19 cellular contexts compared by ENCODE assay signal in genomic region chr7:55522268-55522902, GRCh38. TPM values are rescaled to one million over a fixed set of nuclear protein-coding genes. Genes with fewer than 3 reads are reported as not detected.
DNase-seq lines count a peak whose midpoint lies in the region; ATAC-seq, FAIRE-seq and TF ChIP-seq lines count a peak whose summit lies in the region.
"Had no signal": no experiment of that assay in that cellular context is flagged by ENCODE, and none has a peak within 500 bp of the region (broad histone marks: within the 10 kb centered on the region; RNA-seq: fewer than 3 reads in every experiment).

No MANE protein-coding gene starts in this region.

- peaks cover 17% of the 10 kb centered on the region for H3K36me3 Mint-ChIP-seq in WTC11
- H3K36me3 Mint-ChIP-seq in memory B cell, result peaks cover 22% of the 10 kb centered on the region

- intact Hi-C loops in right lobe of liver (cut with DNase I) (no loop called here), HepG2 (cut with micrococcal nuclease; ENCODE audit: unreplicated experiment) (no loop called here)

- CTCF ChIA-PET in HepG2 (lab: Yijun Ruan, JAX; ENCODE audit: low intra/inter-chr PET ratio, low total read pairs) (no interaction called here), WTC11 (lab: Charles Lee) (interaction anchor here (0.8 to 1.2 kb wide), 4 partner anchors 10 to 55 kb away, joined by 3 to 4 read pairs (median 3); no protein-coding TSS in a partner anchor)

- H3K4me1 ChIP-seq in right lobe of liver, result peaks cover 0 to 11% (median 4%) of the 10 kb centered on the region in 4 donors
- H3K4me1 ChIP-seq in HepG2 (ENCODE audit: insufficient read depth, low read length), result no peaks in the 10 kb centered on the region

- ATAC-seq in right lobe of liver, result peak; percentile 17 to 67 (median 42)
- no peak for ATAC-seq in HepG2
- ATAC-seq in WTC11, result 0 out of 2 replicates have a peak, but pooled peaks have one; percentile 12
- ATAC-seq in memory B cell (ENCODE audit: low read depth), result no peak
- ATAC-seq in GM21447 (IDR thresholded peaks at IDR 0.05; ENCODE audit: unreplicated experiment), result no peak

- in situ Hi-C loops in HepG2 (cut with HindIII; ENCODE audit: extremely low pct_ligation_motif_present, low pct_unique_long_range_greater_than_20kb), result no loop called here

- H3K4me3 Mint-ChIP-seq in WTC11, result no peak overlapping the region
- peak overlapping the region; percentile 56 for H3K4me3 Mint-ChIP-seq in memory B cell
- H3K4me3 Mint-ChIP-seq: immature natural killer cell, type B pancreatic cell had no signal

- TF ChIP-seq CTCF in right lobe of liver (IDR thresholded peaks at IDR 0.05), result no peak
- no peak for TF ChIP-seq CTCF in HepG2 (CRISPR knock-in tag; IDR thresholded peaks at IDR 0.05)
- TF ChIP-seq CTCF in WTC11 (IDR thresholded peaks at IDR 0.05), result no peak

- no peak for FAIRE-seq in HepG2 (lab: Jason Lieb, UNC)
- FAIRE-seq: colon had no signal

- H3K4me2 ChIP-seq in HepG2 (ENCODE audit: low read depth, low read length), result no peak overlapping the region

- H3K79me2 ChIP-seq in HepG2 (ENCODE audit: insufficient read depth, low read length), result peaks cover 20% of the 10 kb centered on the region

- peak overlapping the region in 1 of 3 donors; percentile 29 for H3K27ac ChIP-seq in right lobe of liver
- no peak overlapping the region for H3K27ac ChIP-seq in HepG2 (ENCODE audit: extremely low read length, insufficient read depth, low read length)
- H3K27ac ChIP-seq: neutrophil had no signal

- H3K9me3 ChIP-seq in right lobe of liver, result no peaks in the 10 kb centered on the region
- no peaks in the 10 kb centered on the region for H3K9me3 ChIP-seq in HepG2 (ENCODE audit: low read length)
- H3K9me3 ChIP-seq: neutrophil had no signal

- no peak for TF ChIP-seq EP300 in HepG2 (IDR thresholded peaks at IDR 0.05; ENCODE audit: low read depth in 2 of 2, low read length in 2 of 2)
- no peak for TF ChIP-seq EP300 in HepG2 (CRISPR knock-in tag; IDR thresholded peaks at IDR 0.05; ENCODE audit: borderline replicate concordance)

- peaks cover 0 to 2% (median 1%) of the 10 kb centered on the region in 4 donors for H3K36me3 ChIP-seq in right lobe of liver
- H3K36me3 ChIP-seq in HepG2 (replicated peaks in 1 of 2; ENCODE audit: control insufficient read depth in 1 of 2, insufficient read depth in 2 of 2, low read length in 2 of 2), result peaks cover 6 to 30% of the 10 kb centered on the region in 2 experiments

- H3K27me3 Mint-ChIP-seq in WTC11 (ENCODE audit: low read depth) (no peaks in the 10 kb centered on the region), memory B cell (no peaks in the 10 kb centered on the region)
- H3K27me3 Mint-ChIP-seq: type B pancreatic cell had no signal

- POLR2A ChIA-PET in HepG2 (lab: Yijun Ruan, JAX) (no interaction called here), WTC11 (lab: Charles Lee) (no interaction called here)

- H3K4me3 ChIP-seq in right lobe of liver (no peak overlapping the region), HepG2 (replicated peaks in 1 of 3; ENCODE audit: insufficient read depth in 1 of 3, low read depth in 2 of 3, low read length in 3 of 3) (no peak overlapping the region)

- H3K4me1 Mint-ChIP-seq in WTC11 (peaks cover 72% of the 10 kb centered on the region), memory B cell (peaks cover 79% of the 10 kb centered on the region)

- WGBS in right lobe of liver (ENCODE audit: insufficient coverage, low coverage, low lambda C conversion rate, missing lambda C conversion rate), result 54% methylated on average over 10 of the region's 10 CpGs
- 96% methylated on average over 10 of the region's 10 CpGs for WGBS in HepG2 (ENCODE audit: low lambda C conversion rate)

- H3K9me3 Mint-ChIP-seq in WTC11 (no peaks in the 10 kb centered on the region), memory B cell (no peaks in the 10 kb centered on the region)
- H3K9me3 Mint-ChIP-seq: immature natural killer cell, type B pancreatic cell had no signal

- no peak overlapping the region for H2AFZ ChIP-seq in HepG2 (ENCODE audit: low read length)

- no peak overlapping the region for H3K9ac ChIP-seq in HepG2 (ENCODE audit: insufficient read depth, low read depth, low read length)

- 0 out of 2 replicates have a peak overlapping the region, but pooled peaks have one; percentile 24 for H3K27ac Mint-ChIP-seq in WTC11
- peak overlapping the region; percentile 90 for H3K27ac Mint-ChIP-seq in memory B cell
- H3K27ac Mint-ChIP-seq: type B pancreatic cell had no signal

- no peaks in the 10 kb centered on the region for H3K27me3 ChIP-seq in right lobe of liver
- no peaks in the 10 kb centered on the region for H3K27me3 ChIP-seq in HepG2 (ENCODE audit: control insufficient read depth in 1 of 2, insufficient read depth in 2 of 2, low read length in 2 of 2)
- H3K27me3 ChIP-seq: neutrophil had no signal

- DNase-seq in right lobe of liver (no peak), HepG2 (ENCODE audit: low spot score) (no peak), WTC11 (ENCODE audit: low spot score) (no peak), memory B cell (ENCODE audit: low spot score in 2 of 2) (no peak), putamen (ENCODE audit: low spot score) (no peak), NK-92 (lab: John Stamatoyannopoulos, UW; ENCODE audit: unreplicated experiment) (no peak)
- no peak for DNase-seq in activated CD4-positive, alpha-beta T cell treated with anti-CD3 and anti-CD28 coated beads, Interleukin-2, amount 50 U/mL, for 4 hours
- DNase-seq: activated effector memory CD4-positive, alpha-beta T cell treated with Interleukin-2 at 50 U/mL for 16 hours; amygdala; EL; erythroblast; glutamatergic neuron; immature natural killer cell; mammary epithelial cell; stimulated activated CD4-positive, alpha-beta T cell treated with anti-CD3 and anti-CD28 coated beads, Interleukin-4, amount 100 ng/mL, for 24 hours had no signal

- BruUV-seq in HepG2 (replicated peaks; lab: Mats Ljungman, UMichigan), result no TSS peak

- TF ChIP-seq POLR2A in right lobe of liver (IDR thresholded peaks at IDR 0.05) (no peak), HepG2 (IDR thresholded peaks at IDR 0.05; ENCODE audit: insufficient read depth in 1 of 2, low read depth in 2 of 2, low read length in 2 of 2) (no peak)

- TF ChIP-seq RAD21 in HepG2 (CRISPR knock-in tag; IDR thresholded peaks at IDR 0.05), result no peak

- no peaks in the 10 kb centered on the region; the same call in 1 of the 2 replicates for H4K20me1 ChIP-seq in HepG2 (ENCODE audit: insufficient read depth, low read length)

TF ChIP-seq in HepG2, 621 proteins besides CTCF, POLR2A, EP300 and RAD21 (continues in another document):
- TF ChIP-seq ZNF703 (CRISPR knock-in tag; IDR thresholded peaks at IDR 0.05; ENCODE audit: borderline replicate concordance) (no peak), ZNF564 (CRISPR knock-in tag; IDR thresholded peaks at IDR 0.05) (no peak)

TF ChIP-seq in WTC11, 78 proteins besides CTCF, POLR2A, EP300 and RAD21:
- TF ChIP-seq ZNF512 (CRISPR knock-in tag; IDR thresholded peaks at IDR 0.05; ENCODE audit: borderline replicate concordance), result no peak
- TF ChIP-seq CREB1 (CRISPR knock-in tag; IDR thresholded peaks at IDR 0.05), result no peak
- TF ChIP-seq TCF7 (CRISPR knock-in tag; IDR thresholded peaks at IDR 0.05; ENCODE audit: low read depth), result no peak

RNA-seq across cellular contexts. Expression of gene VOPP1, which starts 49.9 kb away (rescaled TPM):
- total RNA-seq in right lobe of liver (10 to 100 TPM; 15.8 to 30.3 (median 23.2) TPM), HepG2 (2016; rRNA removed; fragmentation: Illumina TruSeq; extraction: Trizol) (49.9 and 55.3 TPM in 2 replicates), WTC11 (2021) (57.0 to 63.9 TPM (median 60.3 TPM) in 3 replicates)
- total RNA-seq in HepG2 (2016; cell fraction: cytosol; rRNA removed; fragmentation: Illumina TruSeq; extraction: Trizol; ENCODE audit: low read depth), result 29.6 and 31.7 TPM in 2 replicates
- 43.7 and 56.7 TPM in 2 replicates for total RNA-seq in HepG2 (2016; cell fraction: insoluble cytoplasmic fraction; rRNA removed; fragmentation: Illumina TruSeq; extraction: Trizol)
- total RNA-seq in HepG2 (2016; cell fraction: membrane; rRNA removed; fragmentation: Illumina TruSeq; extraction: Trizol), result 74.9 and 78.9 TPM in 2 replicates
- 43.5 and 50.2 TPM in 2 replicates for total RNA-seq in HepG2 (2016; cell fraction: nucleus; rRNA removed; fragmentation: Illumina TruSeq; extraction: Trizol)
- polyA plus RNA-seq in HepG2 (2011; rRNA removed), result 21.3 and 21.8 TPM in 2 replicates
- polyA plus RNA-seq in HepG2 (2011; cell fraction: cytosol; rRNA removed), result 21.1 and 24.6 TPM in 2 replicates
- polyA plus RNA-seq in HepG2 (2011; cell fraction: nucleus; rRNA removed), result 12.5 and 14.4 TPM in 2 replicates
- 24.1 and 26.8 TPM in 2 replicates for polyA plus RNA-seq in HepG2 (2012)
- polyA plus RNA-seq in HepG2 (2016; cell fraction: cytosol; fragmentation: Illumina TruSeq; extraction: Trizol; ENCODE audit: low read depth), result 32.1 and 36.4 TPM in 2 replicates
- 38.0 and 40.3 TPM in 2 replicates for polyA plus RNA-seq in HepG2 (2016; cell fraction: insoluble cytoplasmic fraction; fragmentation: Illumina TruSeq; extraction: Trizol; ENCODE audit: low read depth)
- polyA plus RNA-seq in HepG2 (2016; cell fraction: membrane; fragmentation: Illumina TruSeq; extraction: Trizol; ENCODE audit: low read depth), result 62.2 and 67.1 TPM in 2 replicates
- polyA plus RNA-seq in HepG2 (2016; cell fraction: nucleus; fragmentation: Illumina TruSeq; extraction: Trizol; ENCODE audit: insufficient read depth, low read depth), result 49.8 and 50.9 TPM in 2 replicates
- polyA minus RNA-seq in HepG2 (2011; rRNA and poly(A)+ RNA removed; ENCODE audit: low replicate concordance), result 59.2 and 63.5 TPM in 2 replicates
- 28.0 and 28.5 TPM in 2 replicates for polyA minus RNA-seq in HepG2 (2011; cell fraction: cytosol; rRNA and poly(A)+ RNA removed)
- polyA minus RNA-seq in HepG2 (2011; cell fraction: nucleus; rRNA and poly(A)+ RNA removed), result 19.4 and 23.2 TPM in 2 replicates

Comparison
In these comparisons a context has a peak if more than half of its experiments do, and no peak if none do; other contexts are left out.
1. ATAC-seq: peak in right lobe of liver (4 of 4) and WTC11 (single experiment); none in HepG2 (single experiment), memory B cell (single experiment) and GM21447 (single experiment).